ENCODE assay signal across 8 cellular contexts in genomic region chr3:30689202-30689641, GRCh38.
DNase-seq lines count a peak whose midpoint lies in the region; ATAC-seq and TF ChIP-seq lines count a peak whose summit lies in the region.

No MANE protein-coding gene starts in this region.

- peak overlapping the region; percentile 89 for H3K27ac Mint-ChIP-seq in activated T-cell treated with anti-CD3 and anti-CD28 coated beads, Interleukin-2, amount 50 U/mL, for 24 hours
- peak overlapping the region; percentile 81 for H3K27ac Mint-ChIP-seq in activated T-helper 17 cell treated with anti-CD3 and anti-CD28 coated beads, Interleukin-2, amount 50 U/mL, for 72 hours
- peak overlapping the region; percentile 79 for H3K27ac Mint-ChIP-seq in stimulated activated naive B cell treated with anti-CD40 and anti-IgM and Interleukin-4, amounts not matched to agents 10 μg/mL and 1 μg/mL and 100 μg/mL, for 72 hours

- peak overlapping the region; percentile 84 for H3K27ac ChIP-seq in hepatocyte

- no peak for TF ChIP-seq CTCF in hepatocyte (IDR thresholded peaks at IDR 0.05; ENCODE audit: poor library complexity)

- DNase-seq in activated T-cell treated with anti-CD3 and anti-CD28 coated beads, Interleukin-2, amount 50 U/mL, for 24 hours, result no peak
- no peak for DNase-seq in activated T-cell treated with anti-CD3 and anti-CD28 coated beads, Interleukin-2, amount 50 U/mL, for 48 hours
- DNase-seq in hepatocyte (ENCODE audit: low spot score) (peak; percentile 27), COR-L47 (lab: John Stamatoyannopoulos, UW) (no peak), NAMALWA (ENCODE audit: low spot score) (no peak), SIG-M5 (lab: John Stamatoyannopoulos, UW) (no peak)
- no peak for DNase-seq in stimulated activated naive B cell treated with anti-CD40 and anti-IgM and Interleukin-4, amounts not matched to agents 10 μg/mL and 1 μg/mL and 100 μg/mL, for 72 hours

- H3K27me3 Mint-ChIP-seq in activated T-cell treated with anti-CD3 and anti-CD28 coated beads, Interleukin-2, amount 50 U/mL, for 24 hours, result no peaks in the 10 kb centered on the region
- no peaks in the 10 kb centered on the region for H3K27me3 Mint-ChIP-seq in activated T-helper 17 cell treated with anti-CD3 and anti-CD28 coated beads, Interleukin-2, amount 50 U/mL, for 72 hours
- no peaks in the 10 kb centered on the region for H3K27me3 Mint-ChIP-seq in stimulated activated naive B cell treated with anti-CD40 and anti-IgM and Interleukin-4, amounts not matched to agents 10 μg/mL and 1 μg/mL and 100 μg/mL, for 72 hours

- H3K4me3 Mint-ChIP-seq in activated T-cell treated with anti-CD3 and anti-CD28 coated beads, Interleukin-2, amount 50 U/mL, for 24 hours, result no peak overlapping the region
- peak overlapping the region; percentile 51 for H3K4me3 Mint-ChIP-seq in activated T-helper 17 cell treated with anti-CD3 and anti-CD28 coated beads, Interleukin-2, amount 50 U/mL, for 72 hours
- H3K4me3 Mint-ChIP-seq in stimulated activated naive B cell treated with anti-CD40 and anti-IgM and Interleukin-4, amounts not matched to agents 10 μg/mL and 1 μg/mL and 100 μg/mL, for 72 hours, result no peak overlapping the region

- H3K9me3 Mint-ChIP-seq in activated T-cell treated with anti-CD3 and anti-CD28 coated beads, Interleukin-2, amount 50 U/mL, for 24 hours, result no peaks in the 10 kb centered on the region
- H3K9me3 Mint-ChIP-seq in activated T-helper 17 cell treated with anti-CD3 and anti-CD28 coated beads, Interleukin-2, amount 50 U/mL, for 72 hours, result no peaks in the 10 kb centered on the region
- no peaks in the 10 kb centered on the region for H3K9me3 Mint-ChIP-seq in stimulated activated naive B cell treated with anti-CD40 and anti-IgM and Interleukin-4, amounts not matched to agents 10 μg/mL and 1 μg/mL and 100 μg/mL, for 72 hours

- peaks cover 98% of the 10 kb centered on the region for H3K36me3 Mint-ChIP-seq in activated T-cell treated with anti-CD3 and anti-CD28 coated beads, Interleukin-2, amount 50 U/mL, for 24 hours (ENCODE audit: low read depth)
- H3K36me3 Mint-ChIP-seq in activated T-helper 17 cell treated with anti-CD3 and anti-CD28 coated beads, Interleukin-2, amount 50 U/mL, for 72 hours (ENCODE audit: low read depth), result peaks cover 99% of the 10 kb centered on the region
- peaks cover 30 to 68% of the 10 kb centered on the region in 2 donors for H3K36me3 Mint-ChIP-seq in stimulated activated naive B cell treated with anti-CD40 and anti-IgM and Interleukin-4, amounts not matched to agents 10 μg/mL and 1 μg/mL and 100 μg/mL, for 72 hours

- WGBS in hepatocyte (ENCODE audit: low lambda C conversion rate, missing lambda C conversion rate), result 28% methylated on average over 5 of the region's 5 CpGs

- H3K79me2 ChIP-seq in hepatocyte, result peaks cover 4% of the 10 kb centered on the region

- peak; percentile 84 for ATAC-seq in activated T-helper 17 cell treated with anti-CD3 and anti-CD28 coated beads, Interleukin-2, amount 50 U/mL, for 72 hours (replicated peaks)
- ATAC-seq in stimulated activated naive B cell treated with anti-CD40 and anti-IgM and Interleukin-4, amounts not matched to agents 10 μg/mL and 1 μg/mL and 100 μg/mL, for 72 hours (replicated peaks), result peak in 1 of 2 donors; percentile 56

- H4K20me1 ChIP-seq in hepatocyte (ENCODE audit: insufficient read depth, poor library complexity, severe bottlenecking), result no peaks in the 10 kb centered on the region

- H2AFZ ChIP-seq in hepatocyte, result no peak overlapping the region

- H3K9me2 ChIP-seq in hepatocyte (replicated peaks; ENCODE audit: insufficient read depth), result no peaks in the 10 kb centered on the region

- no peak overlapping the region for H3K4me3 ChIP-seq in hepatocyte

- H3K4me1 ChIP-seq in hepatocyte (ENCODE audit: insufficient read depth), result peaks cover 21% of the 10 kb centered on the region

- no peaks in the 10 kb centered on the region for H3K9me3 ChIP-seq in hepatocyte (ENCODE audit: low read depth)

- peaks cover 92% of the 10 kb centered on the region for H3K4me1 Mint-ChIP-seq in activated T-cell treated with anti-CD3 and anti-CD28 coated beads, Interleukin-2, amount 50 U/mL, for 24 hours (ENCODE audit: low read depth)
- H3K4me1 Mint-ChIP-seq in activated T-helper 17 cell treated with anti-CD3 and anti-CD28 coated beads, Interleukin-2, amount 50 U/mL, for 72 hours, result peaks cover 40% of the 10 kb centered on the region
- peaks cover 35 to 69% of the 10 kb centered on the region in 2 donors for H3K4me1 Mint-ChIP-seq in stimulated activated naive B cell treated with anti-CD40 and anti-IgM and Interleukin-4, amounts not matched to agents 10 μg/mL and 1 μg/mL and 100 μg/mL, for 72 hours

- no peaks in the 10 kb centered on the region for H3K36me3 ChIP-seq in hepatocyte (replicated peaks; ENCODE audit: insufficient read depth, low read depth)

- H3K27me3 ChIP-seq in hepatocyte, result no peaks in the 10 kb centered on the region

- H3K4me2 ChIP-seq in hepatocyte, result peak overlapping the region; percentile 46
